In the genomic region with DNA sequence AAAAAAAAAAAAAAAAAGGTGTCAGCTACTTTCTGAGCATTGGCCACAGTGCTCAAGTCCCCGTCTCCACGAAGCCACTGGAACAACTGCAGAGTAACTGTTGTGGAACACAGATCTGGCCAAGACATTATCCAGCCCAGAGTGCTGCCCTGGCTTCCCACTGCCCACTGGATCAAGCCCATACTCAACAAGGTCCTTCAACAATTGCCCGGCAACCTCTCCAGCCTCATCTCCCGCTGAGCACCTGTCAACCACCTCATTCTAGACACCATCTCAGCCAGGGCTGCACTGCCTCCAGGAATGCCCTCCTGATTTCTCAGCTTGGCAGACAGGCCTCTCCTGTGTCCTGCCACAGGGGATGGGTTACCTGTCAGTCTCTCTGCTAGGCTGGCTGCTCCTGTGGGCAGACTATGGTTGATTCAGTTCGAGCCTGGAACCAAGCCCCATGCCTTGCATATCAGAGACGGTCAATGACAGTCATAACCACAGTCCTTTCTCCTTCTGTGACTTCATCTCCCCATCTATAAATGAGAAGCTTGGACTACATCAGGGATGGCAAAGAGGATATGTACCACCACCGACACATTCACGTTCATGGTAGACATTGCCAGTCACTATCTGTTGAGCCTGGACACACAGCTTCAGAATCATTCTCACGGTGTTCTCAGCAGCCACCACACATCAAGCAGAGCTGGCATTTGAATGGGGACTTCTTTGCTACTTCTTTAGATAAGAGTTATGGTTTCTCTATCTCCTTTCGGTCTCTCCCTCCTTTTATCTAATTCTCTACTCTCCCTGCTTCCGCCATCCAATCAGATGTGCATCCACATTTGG, we compare ENCODE assay signal across 2 cellular contexts.
A peak's percentile ranks its signal among the peaks of the same experiment; 100 is the strongest.
TF ChIP-seq lines count a peak whose summit lies in the region.

No MANE protein-coding gene starts in this region.

TF ChIP-seq in IMR-90, 13 proteins besides CTCF, POLR2A, EP300 and RAD21 (continued from another document):
- TF ChIP-seq RCOR1 (IDR thresholded peaks at IDR 0.05; ENCODE audit: insufficient replicate concordance, low read length), result no peak
- TF ChIP-seq USF2 (IDR thresholded peaks at IDR 0.05; ENCODE audit: low read depth, low read length), result no peak

TF ChIP-seq in liver, 16 proteins besides CTCF, POLR2A, EP300 and RAD21 (continued from another document):
- TF ChIP-seq, protein P1, sequence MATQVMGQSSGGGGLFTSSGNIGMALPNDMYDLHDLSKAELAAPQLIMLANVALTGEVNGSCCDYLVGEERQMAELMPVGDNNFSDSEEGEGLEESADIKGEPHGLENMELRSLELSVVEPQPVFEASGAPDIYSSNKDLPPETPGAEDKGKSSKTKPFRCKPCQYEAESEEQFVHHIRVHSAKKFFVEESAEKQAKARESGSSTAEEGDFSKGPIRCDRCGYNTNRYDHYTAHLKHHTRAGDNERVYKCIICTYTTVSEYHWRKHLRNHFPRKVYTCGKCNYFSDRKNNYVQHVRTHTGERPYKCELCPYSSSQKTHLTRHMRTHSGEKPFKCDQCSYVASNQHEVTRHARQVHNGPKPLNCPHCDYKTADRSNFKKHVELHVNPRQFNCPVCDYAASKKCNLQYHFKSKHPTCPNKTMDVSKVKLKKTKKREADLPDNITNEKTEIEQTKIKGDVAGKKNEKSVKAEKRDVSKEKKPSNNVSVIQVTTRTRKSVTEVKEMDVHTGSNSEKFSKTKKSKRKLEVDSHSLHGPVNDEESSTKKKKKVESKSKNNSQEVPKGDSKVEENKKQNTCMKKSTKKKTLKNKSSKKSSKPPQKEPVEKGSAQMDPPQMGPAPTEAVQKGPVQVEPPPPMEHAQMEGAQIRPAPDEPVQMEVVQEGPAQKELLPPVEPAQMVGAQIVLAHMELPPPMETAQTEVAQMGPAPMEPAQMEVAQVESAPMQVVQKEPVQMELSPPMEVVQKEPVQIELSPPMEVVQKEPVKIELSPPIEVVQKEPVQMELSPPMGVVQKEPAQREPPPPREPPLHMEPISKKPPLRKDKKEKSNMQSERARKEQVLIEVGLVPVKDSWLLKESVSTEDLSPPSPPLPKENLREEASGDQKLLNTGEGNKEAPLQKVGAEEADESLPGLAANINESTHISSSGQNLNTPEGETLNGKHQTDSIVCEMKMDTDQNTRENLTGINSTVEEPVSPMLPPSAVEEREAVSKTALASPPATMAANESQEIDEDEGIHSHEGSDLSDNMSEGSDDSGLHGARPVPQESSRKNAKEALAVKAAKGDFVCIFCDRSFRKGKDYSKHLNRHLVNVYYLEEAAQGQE (IDR thresholded peaks at IDR 0.05), result peak; percentile 48
- peak in 1 of 2 donors; percentile 13 for TF ChIP-seq GABPA (IDR thresholded peaks at IDR 0.05 in 1 of 2, conservative IDR thresholded peaks at IDR 0.05 in 1 of 2)
